Comparison of ENCODE assay signal across 23 cellular contexts in genomic region chr5:80822640-80823039, GRCh38.
DNase-seq lines count a peak whose midpoint lies in the region; FAIRE-seq and TF ChIP-seq lines count a peak whose summit lies in the region.
"Had no signal": no experiment of that assay in that cellular context is flagged by ENCODE, and none has a peak within 500 bp of the region (broad histone marks: within the 10 kb centered on the region; RNA-seq: fewer than 3 reads in every experiment).

No MANE protein-coding gene starts in this region.

- TF ChIP-seq CTCF in mammary epithelial cell (conservative IDR thresholded peaks at IDR 0.05 in 1 of 2, IDR thresholded peaks at IDR 0.05 in 1 of 2; ENCODE audit: extremely low read depth in 1 of 2, insufficient read depth in 1 of 2, low read depth in 1 of 2, low read length in 2 of 2) (no peak), MCF 10A (IDR thresholded peaks at IDR 0.05; ENCODE audit: unreplicated experiment) (no peak), bronchial epithelial cell (IDR thresholded peaks at IDR 0.05; ENCODE audit: insufficient read depth, low read length, severe bottlenecking) (no peak)

- FAIRE-seq in bronchial epithelial cell (lab: Jason Lieb, UNC): no peak
- FAIRE-seq: A204.1, GM12878, GM19239 had no signal

- H3K27me3 ChIP-seq in mammary epithelial cell (ENCODE audit: insufficient read depth, low read length) (no peaks in the 10 kb centered on the region), bronchial epithelial cell (ENCODE audit: control insufficient read depth, insufficient read depth, low read length) (no peaks in the 10 kb centered on the region)
- H3K27me3 ChIP-seq: BLaER1 had no signal

- H3K4me3 ChIP-seq in mammary epithelial cell (replicated peaks in 1 of 3; ENCODE audit: insufficient read depth in 1 of 3, low read depth in 2 of 3, low read length in 3 of 3): no peak overlapping the region
- H3K4me3 ChIP-seq in bronchial epithelial cell (ENCODE audit: low read depth, low read length): no peak overlapping the region
- H3K4me3 ChIP-seq: BLaER1, GM12878, GM23338 had no signal

- H3K4me1 Mint-ChIP-seq in MCF 10A (ENCODE audit: insufficient read depth, unreplicated experiment): no peaks in the 10 kb centered on the region
- H3K4me1 Mint-ChIP-seq: B cell had no signal

- peak; percentile 44 for DNase-seq in mammary epithelial cell
- DNase-seq in MCF 10A (ENCODE audit: unreplicated experiment): no peak
- peak; percentile 73 for DNase-seq in bronchial epithelial cell (ENCODE audit: low read depth)
- DNase-seq in foreskin melanocyte: peak; percentile 73
- no peak for DNase-seq in ureter (ENCODE audit: low spot score)
- no peak for DNase-seq in cerebellar cortex (ENCODE audit: low spot score)
- DNase-seq in NCI-H187 treated with DMSO at 0.1 percent for 48 hours (lab: John Stamatoyannopoulos, UW): no peak
- DNase-seq: Caco-2; CD4-positive, CD25-positive, alpha-beta regulatory T cell; CD8-positive, alpha-beta T cell; DMS 273 treated with DMSO at 0.1 percent for 48 hours; DMS79; EL; GDM1; H9 had no signal

- H3K4me3 Mint-ChIP-seq in MCF 10A (ENCODE audit: unreplicated experiment): no peak overlapping the region
- H3K4me3 Mint-ChIP-seq: B cell; CD4-positive, CD25-positive, alpha-beta regulatory T cell; CD8-positive, alpha-beta T cell; GM23338; H9 had no signal

- CTCF ChIA-PET in mammary epithelial cell (lab: Charles Lee; ENCODE audit: low non-redundant PET): no interaction called here
- CTCF ChIA-PET in MCF 10A (lab: Yijun Ruan, JAX): no interaction called here

- in situ Hi-C loops in mammary epithelial cell (cut with MboI; ENCODE audit: low sequenced_read_pairs in 2 of 2): no loop called here

- no peak overlapping the region for H3K27ac ChIP-seq in mammary epithelial cell (ENCODE audit: insufficient read depth, low read depth, low read length)
- H3K27ac ChIP-seq: 22Rv1, BLaER1, C4-2B had no signal

- BruUV-seq in mammary epithelial cell (replicated peaks; lab: Mats Ljungman, UMichigan): no TSS peak
- no TSS peak for BruUV-seq in MCF 10A (replicated peaks; lab: Mats Ljungman, UMichigan)

- H3K9me3 Mint-ChIP-seq in MCF 10A (ENCODE audit: unreplicated experiment): no peaks in the 10 kb centered on the region

- intact Hi-C loops in mammary epithelial cell (cut with micrococcal nuclease) (no loop called here), MCF 10A (cut with micrococcal nuclease) (no loop called here)

- no peaks in the 10 kb centered on the region for H3K79me2 ChIP-seq in mammary epithelial cell (ENCODE audit: insufficient read depth, low read length)

- H3K4me1 ChIP-seq in mammary epithelial cell (ENCODE audit: insufficient read depth, low read length): peaks cover 9% of the 10 kb centered on the region
- H3K4me1 ChIP-seq: BLaER1, Caco-2 had no signal

- 50% methylated on average over 1 of the region's 1 CpG for WGBS in mammary epithelial cell (ENCODE audit: low coverage, missing lambda C conversion rate)

- H2AFZ ChIP-seq in mammary epithelial cell (ENCODE audit: low read depth, low read length): no peak overlapping the region
- H2AFZ ChIP-seq: GM23338 had no signal

- dilution Hi-C loops in mammary epithelial cell (cut with HindIII; ENCODE audit: low sequenced_read_pairs): no loop called here

- peak overlapping the region; percentile 26 for H3K4me2 ChIP-seq in mammary epithelial cell (ENCODE audit: insufficient read depth, low read depth, low read length)
- H3K4me2 ChIP-seq: BLaER1, GM23338 had no signal

- peaks cover 9% of the 10 kb centered on the region for H3K36me3 Mint-ChIP-seq in MCF 10A (ENCODE audit: insufficient read depth, unreplicated experiment)

- no peak overlapping the region for H3K9ac ChIP-seq in mammary epithelial cell (ENCODE audit: insufficient read depth, low read length)
- H3K9ac ChIP-seq: BLaER1 had no signal

- no peaks in the 10 kb centered on the region for H3K9me3 ChIP-seq in mammary epithelial cell (replicated peaks; ENCODE audit: insufficient read depth, low read length)
- H3K9me3 ChIP-seq: Caco-2 had no signal

- H3K36me3 ChIP-seq in mammary epithelial cell (ENCODE audit: insufficient read depth, low read length) (peaks cover 2% of the 10 kb centered on the region), bronchial epithelial cell (ENCODE audit: control insufficient read depth, insufficient read depth, low read length) (no peaks in the 10 kb centered on the region)

- no peaks in the 10 kb centered on the region for H3K27me3 Mint-ChIP-seq in MCF 10A (ENCODE audit: insufficient read depth, unreplicated experiment)
- H3K27me3 Mint-ChIP-seq: B cell; CD4-positive, CD25-positive, alpha-beta regulatory T cell had no signal

- no peaks in the 10 kb centered on the region for H4K20me1 ChIP-seq in mammary epithelial cell (ENCODE audit: insufficient read depth, low read length)
- H4K20me1 ChIP-seq: BLaER1 had no signal

- H3K27ac Mint-ChIP-seq in MCF 10A (ENCODE audit: low read depth, unreplicated experiment): no peak overlapping the region
- H3K27ac Mint-ChIP-seq: B cell; CD8-positive, alpha-beta T cell; GM23338; H9 had no signal

- POLR2A ChIA-PET in MCF 10A (lab: Yijun Ruan, JAX): interaction anchor here (0.6 kb wide), 1 partner anchor 38 kb away, joined by 4 read pairs; no protein-coding TSS in a partner anchor

Comparison
In these comparisons a context has a peak if more than half of its experiments do, and no peak if none do; other contexts are left out.
1. DNase-seq: peak in mammary epithelial cell (single experiment), bronchial epithelial cell (single experiment) and foreskin melanocyte (single experiment); none in MCF 10A (single experiment), ureter (single experiment), cerebellar cortex (single experiment) and NCI-H187 treated with DMSO at 0.1 percent for 48 hours (single experiment).